Comparison of ENCODE assay signal across 22 cellular contexts in the genomic region with DNA sequence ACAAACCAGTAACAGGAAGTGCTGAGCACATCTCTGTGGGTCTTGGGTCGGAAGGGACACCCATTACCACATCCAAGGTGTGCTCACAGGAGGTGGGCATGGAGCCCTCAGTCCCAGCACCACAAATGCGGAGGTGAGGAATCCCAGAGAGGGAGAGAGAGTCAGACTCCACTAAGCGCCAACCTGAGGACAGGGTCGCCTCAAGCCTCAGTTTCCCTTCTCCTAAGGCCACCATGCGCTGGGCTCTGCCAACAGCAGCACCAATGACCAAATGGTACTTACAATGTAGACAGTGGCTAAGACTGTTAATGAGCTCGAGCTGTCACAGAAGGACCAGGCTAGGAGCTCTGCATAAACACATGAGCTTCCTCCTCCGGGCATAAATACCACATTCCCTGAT. TPM values are rescaled to one million over a fixed set of nuclear protein-coding genes. Genes with fewer than 3 reads are reported as not detected.
DNase-seq lines count a peak whose midpoint lies in the region; ATAC-seq and TF ChIP-seq lines count a peak whose summit lies in the region.
"Had no signal": no experiment of that assay in that cellular context is flagged by ENCODE, and none has a peak within 500 bp of the region (broad histone marks: within the 10 kb centered on the region; RNA-seq: fewer than 3 reads in every experiment).

No MANE protein-coding gene starts in this region.

- DNase-seq in HFFc6: no peak
- no peak for DNase-seq in spleen
- DNase-seq in GM20000 (ENCODE audit: low spot score): no peak
- no peak for DNase-seq in NCI-H146 treated with DMSO at 0.1 percent for 48 hours (lab: John Stamatoyannopoulos, UW; ENCODE audit: unreplicated experiment)
- DNase-seq: activated CD4-positive, alpha-beta T cell treated with anti-CD3 and anti-CD28 coated beads for 48 hours; activated naive CD4-positive, alpha-beta T cell; anterior cingulate cortex; DMS79 treated with DMSO at 0.1 percent for 48 hours; hypothalamus; kidney; NCI-H1436; NCI-H524 treated with DMSO at 0.1 percent for 48 hours; SHP77; sigmoid colon; stimulated activated CD4-positive, alpha-beta T cell treated with anti-CD3 and anti-CD28 coated beads, Interleukin-1b, Interleukin-23, amount 100 ng/mL, for 48 hours; stimulated activated naive CD8-positive, alpha-beta T cell treated with anti-CD3 and anti-CD28 coated beads, Interleukin-15, Interleukin-2, amounts not matched to agents 100 U/mL and 50 U/mL, for 24 hours; thyroid gland had no signal

- 80 to 86% methylated on average over 7 of the region's 7 CpGs for WGBS in esophagus, 2 donors
- WGBS in spleen, 5 donors: 75 to 83% (median 77%) methylated on average over 6 to 7 of the region's 7 CpGs

- peak overlapping the region; percentile 4 for H3K4me3 ChIP-seq in OCI-LY1 (ENCODE audit: low read depth, low read length, poor library complexity, severe bottlenecking)
- no peak overlapping the region for H3K4me3 ChIP-seq in esophagus (ENCODE audit: low read depth in 1 of 2, low read length in 2 of 2)
- no peak overlapping the region for H3K4me3 ChIP-seq in spleen
- H3K4me3 ChIP-seq: sigmoid colon, thyroid gland had no signal

- H3K36me3 ChIP-seq in OCI-LY1 (ENCODE audit: insufficient read depth, low read length): peaks cover 70% of the 10 kb centered on the region
- H3K36me3 ChIP-seq in esophagus (ENCODE audit: control insufficient read depth in 2 of 2, insufficient read depth in 2 of 2, low read length in 1 of 2): peaks cover 8 to 59% of the 10 kb centered on the region in 2 donors
- peaks cover 0 to 100% (median 61%) of the 10 kb centered on the region in 6 donors for H3K36me3 ChIP-seq in spleen

- ATAC-seq in HG03439 (IDR thresholded peaks at IDR 0.05; ENCODE audit: unreplicated experiment): no peak
- ATAC-seq: HCT116; stimulated activated naive CD8-positive, alpha-beta T cell treated with anti-CD3 and anti-CD28 coated beads, Interleukin-15, Interleukin-2, amounts not matched to agents 100 U/mL and 50 U/mL, for 24 hours had no signal

- no peak overlapping the region for H3K4me3 Mint-ChIP-seq in HFFc6

- no peaks in the 10 kb centered on the region for H3K9me3 Mint-ChIP-seq in HFFc6

- peaks cover 5% of the 10 kb centered on the region; the same call in 1 of the 2 replicates for H3K79me2 ChIP-seq in OCI-LY1 (ENCODE audit: insufficient read depth, low read length)

- H3K4me1 Mint-ChIP-seq in HFFc6 (ENCODE audit: low read depth): peaks cover 15% of the 10 kb centered on the region

- H3K4me1 ChIP-seq in OCI-LY1 (ENCODE audit: insufficient read depth, low read length, severe bottlenecking) (peaks cover 100% of the 10 kb centered on the region), esophagus (ENCODE audit: control insufficient read depth in 2 of 2, insufficient read depth in 2 of 2, low read length in 1 of 2) (peaks cover 0 to 53% of the 10 kb centered on the region in 2 donors), spleen (peaks cover 3 to 73% (median 38%) of the 10 kb centered on the region in 6 donors)
- H3K4me1 ChIP-seq: parathyroid adenoma had no signal

- H3K9ac ChIP-seq in OCI-LY1 (ENCODE audit: low read length): peak overlapping the region; percentile 43; the same call in 1 of the 2 replicates
- H3K9ac ChIP-seq: parathyroid adenoma had no signal

- H2AFZ ChIP-seq in OCI-LY1 (ENCODE audit: low read length): no peak overlapping the region
- H2AFZ ChIP-seq: parathyroid adenoma had no signal

- H3K27me3 Mint-ChIP-seq in HFFc6 (ENCODE audit: insufficient read depth): no peaks in the 10 kb centered on the region; the same call in 1 of the 2 replicates

- intact Hi-C loops in spleen (cut with DNase I; ENCODE audit: low total_unique reads): no loop called here

- 0 out of 2 replicates have a peak overlapping the region, but pooled peaks have one; percentile 40 for H3K27ac Mint-ChIP-seq in HFFc6

- H3K36me3 Mint-ChIP-seq in HFFc6 (ENCODE audit: low read depth): peaks cover 15% of the 10 kb centered on the region

- H3K9me3 ChIP-seq in OCI-LY1 (ENCODE audit: low read length) (no peaks in the 10 kb centered on the region), esophagus (ENCODE audit: control insufficient read depth in 2 of 2, insufficient read depth in 1 of 2, low read depth in 1 of 2, low read length in 1 of 2) (no peaks in the 10 kb centered on the region), spleen (no peaks in the 10 kb centered on the region)
- H3K9me3 ChIP-seq: sigmoid colon, thyroid gland had no signal

- H3K27me3 ChIP-seq in OCI-LY1 (ENCODE audit: insufficient read depth, low read length): no peaks in the 10 kb centered on the region
- H3K27me3 ChIP-seq in esophagus (ENCODE audit: control insufficient read depth in 1 of 2, insufficient read depth in 2 of 2, low read length in 2 of 2): no peaks in the 10 kb centered on the region
- no peaks in the 10 kb centered on the region for H3K27me3 ChIP-seq in spleen (replicated peaks in 1 of 7)
- H3K27me3 ChIP-seq: sigmoid colon, thyroid gland had no signal

- peaks cover 7% of the 10 kb centered on the region; the same call in 1 of the 2 replicates for H3F3A ChIP-seq in OCI-LY1 (ENCODE audit: insufficient read depth, low read length)

- TF ChIP-seq POLR2A in spleen (IDR thresholded peaks at IDR 0.05): no peak

- peak overlapping the region; percentile 95 for H3K27ac ChIP-seq in OCI-LY1 (ENCODE audit: low read depth, low read length, poor library complexity, severe bottlenecking)
- H3K27ac ChIP-seq in esophagus (ENCODE audit: low read depth in 2 of 2, low read length in 1 of 2): peak overlapping the region; percentile 16 to 34
- H3K27ac ChIP-seq in spleen: peak overlapping the region in 5 of 8 donors; percentile 57 to 82 (median 58)
- H3K27ac ChIP-seq: parathyroid adenoma, sigmoid colon had no signal

- H3K4me2 ChIP-seq in OCI-LY1 (ENCODE audit: low read length): peak overlapping the region; percentile 59

- no peaks in the 10 kb centered on the region for H4K20me1 ChIP-seq in OCI-LY1 (ENCODE audit: insufficient read depth, low read length)

- no peaks in the 10 kb centered on the region for H3K9me2 ChIP-seq in OCI-LY1 (ENCODE audit: low read depth, low read length)

- TF ChIP-seq CTCF in HFFc6 (IDR thresholded peaks at IDR 0.05): no peak
- TF ChIP-seq CTCF in OCI-LY1 (IDR thresholded peaks at IDR 0.05; ENCODE audit: low read length): no peak
- TF ChIP-seq CTCF in spleen (IDR thresholded peaks at IDR 0.05 in 8 of 11, conservative IDR thresholded peaks at IDR 0.05 in 3 of 11): no peak
- TF ChIP-seq CTCF in GM20000 (IDR thresholded peaks at IDR 0.05; ENCODE audit: extremely low read depth, missing control alignments): no peak

RNA-seq across cellular contexts. Expression of gene BICD2, which starts 43.1 kb away (rescaled TPM):
- total RNA-seq in HFFc6 (2021; fragmentation: NEBNext Ultra II Directional; extraction: Animal tissue kit (Norgen Biotek cat#: 25700)): 10 to 100 TPM; 32.4 to 38.6 (median 36.1) TPM
- polyA plus RNA-seq in esophagus (10 to 100 TPM; 30.9 to 41.1 TPM), spleen (10 to 100 TPM in 2 of 3 donors, 1 to 10 TPM in 1; 9.4 to 12.0 (median 11.7) TPM)
- total RNA-seq in spleen: 10 to 100 TPM; 30.6 to 55.7 (median 36.8) TPM

RNA-seq across cellular contexts. Expression of gene IPPK, which starts 51.6 kb away (rescaled TPM):
- 10 to 100 TPM; 10.0 to 14.0 (median 12.5) TPM for total RNA-seq in HFFc6 (2021; fragmentation: NEBNext Ultra II Directional; extraction: Animal tissue kit (Norgen Biotek cat#: 25700))
- polyA plus RNA-seq in esophagus (10 to 100 TPM; 18.7 to 41.1 TPM), spleen (1 to 10 TPM; 6.1 to 7.9 (median 6.4) TPM)
- 10 to 100 TPM in 6 of 7 donors, 1 to 10 TPM in 1; 10.0 to 14.6 (median 12.1) TPM for total RNA-seq in spleen

Comparison
In these comparisons a context has a peak if more than half of its experiments do, and no peak if none do; other contexts are left out.
1. H3K27ac ChIP-seq: peak in every context shown above with its lines; median percentile 95 in OCI-LY1; 58 in spleen; 25 in esophagus.